Comparison of ENCODE assay signal across 8 cellular contexts in genomic region chr19:18542936-18543813, GRCh38. TPM values are rescaled to one million over a fixed set of nuclear protein-coding genes. Genes with fewer than 3 reads are reported as not detected.
DNase-seq lines count a peak whose midpoint lies in the region; ATAC-seq, FAIRE-seq and TF ChIP-seq lines count a peak whose summit lies in the region.

Gene FKBP8 (minus strand): TSS chr19:18543573. CDS start chr19:18541970, 1,603 bp downstream.

- no peaks in the 10 kb centered on the region for H3K9me3 ChIP-seq in psoas muscle

- H3K27ac ChIP-seq in angular gyrus (ENCODE audit: low read depth, low read length) (peak within 1 kb of the TSS; percentile 93), psoas muscle (peak within 1 kb of the TSS; percentile 90)

- TF ChIP-seq CTCF in psoas muscle (IDR thresholded peaks at IDR 0.05) = no peak

- peak within 1 kb of the TSS; percentile 75 for H3K4me3 ChIP-seq in psoas muscle

- 0 to 1% (median 1%) methylated on average over 42 to 86 of the region's 86 CpGs for WGBS in psoas muscle, 3 donors

- H3K36me3 ChIP-seq in psoas muscle (ENCODE audit: insufficient read depth in 1 of 2, low read depth in 1 of 2) = peaks cover 0 to 30% of the 10 kb centered on the region in 2 donors

- no peaks in the 10 kb centered on the region for H3K27me3 ChIP-seq in psoas muscle (ENCODE audit: insufficient read depth in 3 of 3, low read length in 2 of 3)

- peak; percentile 94 for FAIRE-seq in GM12892 (lab: Jason Lieb, UNC)

- no peak for TF ChIP-seq POLR2A in GM12892 (IDR thresholded peaks at IDR 0.05; ENCODE audit: low read depth, low read length)

- ATAC-seq in HG02870 (IDR thresholded peaks at IDR 0.05; ENCODE audit: unreplicated experiment) = peak; percentile 88
- ATAC-seq in left ventricle myocardium superior = peak; percentile 98
- peak; percentile 98 to 99 (median 98) for ATAC-seq in psoas muscle

- DNase-seq in GM12892 (ENCODE audit: insufficient read length) = peak; percentile 98
- DNase-seq in NCI-H1694 (lab: John Stamatoyannopoulos, UW) = peak; percentile 82
- DNase-seq in left ventricle myocardium superior = peak; percentile 98
- DNase-seq in psoas muscle = peak; percentile 94 to 97
- peak; percentile 96 for DNase-seq in ureter (ENCODE audit: low spot score)

- peaks cover 5% of the 10 kb centered on the region for H3K4me1 ChIP-seq in psoas muscle

- intact Hi-C loops in T-helper 2 cell treated with Interferon-gamma antibody and Interleukin-4, amounts not matched to agents 100 ng/mL and 5 ng/mL, for 36 hours (cut with micrococcal nuclease) = loop anchor here (1.0 kb wide), 2 partner anchors 21 to 46 kb away; partner anchors contain the start of gene ELL
- intact Hi-C loops in left ventricle myocardium superior (cut with micrococcal nuclease) = no loop called here
- intact Hi-C loops in psoas muscle (cut with DNase I) = no loop called here

RNA-seq across cellular contexts. Expression of gene FKBP8, which starts in this region (rescaled TPM):
- 80.5 TPM for polyA plus RNA-seq in GM12892 (2012; ENCODE audit: missing spikeins)
- 191 and 201 TPM in 2 replicates for total RNA-seq in T-helper 2 cell treated with Interferon-gamma antibody and Interleukin-4, amounts not matched to agents 100 ng/mL and 5 ng/mL, for 36 hours
- total RNA-seq in left ventricle myocardium superior = 181 TPM
- total RNA-seq in psoas muscle = 100 to 1,000 TPM in 2 of 4 donors, 10 to 100 TPM in 2; 94.4 to 137 (median 113) TPM
- 100 to 1,000 TPM in 2 of 3 donors, 10 to 100 TPM in 1; 92.8 to 143 (median 138) TPM for polyA plus RNA-seq in psoas muscle
- 162 TPM for total RNA-seq in ureter

Comparison
In these comparisons a context has a peak if more than half of its experiments do, and no peak if none do; other contexts are left out.
1. Peak in every context shown above with its lines: DNase-seq, ATAC-seq, H3K4me3 ChIP-seq and H3K27ac ChIP-seq.